ENCODE assay signal across 26 cellular contexts in the genomic region with DNA sequence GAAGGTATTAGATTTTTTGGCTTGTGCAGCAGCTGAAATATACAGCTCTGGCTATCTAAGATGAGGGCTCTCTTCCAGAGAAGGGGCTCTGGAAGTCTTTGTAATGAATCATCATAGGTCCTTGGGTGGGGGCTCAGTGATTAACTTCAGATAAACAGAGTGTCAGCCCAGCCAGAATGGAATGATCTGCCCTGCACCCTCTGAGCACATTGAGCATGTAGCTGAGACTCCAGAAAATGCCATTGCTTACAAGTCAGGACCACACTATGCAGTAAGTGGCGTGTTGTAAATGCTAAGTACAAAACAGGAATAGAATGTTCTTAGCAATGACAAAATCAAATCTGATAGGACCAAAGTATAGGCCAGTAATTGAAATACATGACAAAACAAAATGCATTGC.
A peak's percentile ranks its signal among the peaks of the same experiment; 100 is the strongest.
DNase-seq lines count a peak whose midpoint lies in the region; ATAC-seq, FAIRE-seq and TF ChIP-seq lines count a peak whose summit lies in the region.
"Had no signal": no experiment of that assay in that cellular context is flagged by ENCODE, and none has a peak within 500 bp of the region (broad histone marks: within the 10 kb centered on the region; RNA-seq: fewer than 3 reads in every experiment).

No MANE protein-coding gene starts in this region.

- no peak overlapping the region for H3K4me3 Mint-ChIP-seq in GM23338
- H3K4me3 Mint-ChIP-seq: HFFc6 had no signal

- H3K9me3 ChIP-seq in mesodermal cell (ENCODE audit: control insufficient read depth, low read length) (no peaks in the 10 kb centered on the region), small intestine (ENCODE audit: control insufficient read depth, low read depth) (no peaks in the 10 kb centered on the region)

- no peaks in the 10 kb centered on the region for H3K9me3 Mint-ChIP-seq in GM23338

- no peaks in the 10 kb centered on the region; the same call in 2 of the 3 replicates for H3K4me1 Mint-ChIP-seq in GM23338

- WGBS in mesodermal cell (ENCODE audit: insufficient coverage in 2 of 2), 2 experiments = 67% methylated on average over 1 of the region's 1 CpG; no CpG with 5 or more reads in 1 of the 2 experiments
- WGBS in small intestine, 3 donors = 59 to 72% (median 61%) methylated on average over 1 of the region's 1 CpG

- H3K27me3 ChIP-seq in GM23338 (ENCODE audit: insufficient read depth) (no peaks in the 10 kb centered on the region), small intestine (ENCODE audit: control insufficient read depth in 2 of 2, insufficient read depth in 2 of 2, low read length in 2 of 2) (no peaks in the 10 kb centered on the region)

- H3K27ac ChIP-seq in GM23338 (ENCODE audit: low read depth) (no peak overlapping the region), mesodermal cell (ENCODE audit: low read depth, low read length, severe bottlenecking) (peak overlapping the region; percentile 24), caudate nucleus (ENCODE audit: low read depth, low read length) (no peak overlapping the region), small intestine (ENCODE audit: low read depth in 1 of 2, low read length in 1 of 2) (no peak overlapping the region)
- H3K27ac ChIP-seq: C4-2B, HL-60, PC-9 had no signal

- no peaks in the 10 kb centered on the region for H3K36me3 ChIP-seq in GM23338 (ENCODE audit: insufficient read depth)
- H3K36me3 ChIP-seq in mesodermal cell (ENCODE audit: control insufficient read depth, insufficient read depth, low read length) = no peaks in the 10 kb centered on the region
- H3K36me3 ChIP-seq in small intestine (ENCODE audit: control insufficient read depth in 2 of 2, insufficient read depth in 2 of 2, low read length in 2 of 2) = no peaks in the 10 kb centered on the region

- TF ChIP-seq CTCF in GM23338 (conservative IDR thresholded peaks at IDR 0.05; ENCODE audit: low read depth in 2 of 2) = no peak
- TF ChIP-seq CTCF in fibroblast of pulmonary artery (IDR thresholded peaks at IDR 0.05; ENCODE audit: low read length, missing control alignments) = no peak

- H3K9me2 ChIP-seq in GM23338 (ENCODE audit: insufficient read depth) = no peaks in the 10 kb centered on the region

- no peaks in the 10 kb centered on the region for H3K36me3 Mint-ChIP-seq in GM23338 (ENCODE audit: low read depth)

- H3K79me2 ChIP-seq in GM23338 (replicated peaks; ENCODE audit: insufficient read depth) = no peaks in the 10 kb centered on the region

- no peaks in the 10 kb centered on the region for H3F3A ChIP-seq in GM23338 (replicated peaks; ENCODE audit: low read depth)

- ATAC-seq in GM23338 (no peak), GM21423 (IDR thresholded peaks at IDR 0.05; ENCODE audit: unreplicated experiment) (no peak)

- H3K27me3 Mint-ChIP-seq in GM23338 (ENCODE audit: insufficient read depth, low read depth, poor library complexity) = no peaks in the 10 kb centered on the region

- FAIRE-seq in small intestine (lab: Jason Lieb, UNC) = no peak
- FAIRE-seq: A204.1, GM19239, H54 had no signal

- no peak overlapping the region for H3K4me2 ChIP-seq in GM23338
- H3K4me2 ChIP-seq: PC-9 had no signal

- H2AFZ ChIP-seq in GM23338 = 0 out of 2 replicates have a peak overlapping the region, but pooled peaks have one; percentile 35
- H2AFZ ChIP-seq: PC-9 had no signal

- no peak overlapping the region for H3K27ac Mint-ChIP-seq in GM23338
- H3K27ac Mint-ChIP-seq: HFFc6 had no signal

- H3K4me1 ChIP-seq in GM23338 (ENCODE audit: insufficient read depth) (no peaks in the 10 kb centered on the region), mesodermal cell (ENCODE audit: control insufficient read depth, insufficient read depth, low read length, poor library complexity, severe bottlenecking) (peaks cover 21% of the 10 kb centered on the region), small intestine (ENCODE audit: control insufficient read depth in 2 of 2, insufficient read depth in 1 of 2, low read depth in 1 of 2, low read length in 1 of 2) (no peaks in the 10 kb centered on the region)

- H3K4me3 ChIP-seq in GM23338 = no peak overlapping the region
- H3K4me3 ChIP-seq in fibroblast of pulmonary artery (replicated peaks; ENCODE audit: low read depth, low read length) = no peak overlapping the region
- no peak overlapping the region for H3K4me3 ChIP-seq in mesodermal cell (ENCODE audit: extremely low read depth, insufficient read depth, low read length, poor library complexity, severe bottlenecking)
- H3K4me3 ChIP-seq in small intestine (ENCODE audit: low read depth in 1 of 2, low read length in 2 of 2) = no peak overlapping the region
- H3K4me3 ChIP-seq: PC-9 had no signal

- DNase-seq in GM23338 (ENCODE audit: low spot score) (no peak), amniotic epithelial cell (ENCODE audit: low read depth) (peak; percentile 43), fibroblast of pulmonary artery (ENCODE audit: low read depth) (peak; percentile 18), caudate nucleus (lab: John Stamatoyannopoulos, UW) (no peak), small intestine (no peak), medulla oblongata (ENCODE audit: extremely low spot score) (no peak)
- DNase-seq: DMS53, GF-D8, HFFc6, KBM-7, NCI-H1092 treated with DMSO at 0.1 percent for 48 hours, NCI-H1436 treated with DMSO at 0.1 percent for 48 hours, NCI-H2029, NCI-H2227 treated with DMSO at 0.1 percent for 48 hours, NCI-H510A, NCI-H748 treated with DMSO at 0.1 percent for 48 hours, PC-9, RPMI8226, SHP77 had no signal

- H4K20me1 ChIP-seq in GM23338 (replicated peaks; ENCODE audit: insufficient read depth) = no peaks in the 10 kb centered on the region

TF ChIP-seq in GM23338, 12 proteins besides CTCF, POLR2A, EP300 and RAD21 (continues in another document):
- no peak for TF ChIP-seq ZNF331 (CRISPR knock-in tag; IDR thresholded peaks at IDR 0.05; ENCODE audit: low read depth)
- no peak for TF ChIP-seq POLR2AphosphoS5 (IDR thresholded peaks at IDR 0.05; ENCODE audit: low read depth)
- TF ChIP-seq ZNF114 (CRISPR knock-in tag; IDR thresholded peaks at IDR 0.05) = no peak
- TF ChIP-seq STAT1 (IDR thresholded peaks at IDR 0.05; ENCODE audit: unreplicated experiment) = no peak
- TF ChIP-seq NANOG (IDR thresholded peaks at IDR 0.05; ENCODE audit: borderline replicate concordance) = no peak
- no peak for TF ChIP-seq EZH2 (IDR thresholded peaks at IDR 0.05; ENCODE audit: low read depth, unreplicated experiment)
- TF ChIP-seq, protein P1, sequence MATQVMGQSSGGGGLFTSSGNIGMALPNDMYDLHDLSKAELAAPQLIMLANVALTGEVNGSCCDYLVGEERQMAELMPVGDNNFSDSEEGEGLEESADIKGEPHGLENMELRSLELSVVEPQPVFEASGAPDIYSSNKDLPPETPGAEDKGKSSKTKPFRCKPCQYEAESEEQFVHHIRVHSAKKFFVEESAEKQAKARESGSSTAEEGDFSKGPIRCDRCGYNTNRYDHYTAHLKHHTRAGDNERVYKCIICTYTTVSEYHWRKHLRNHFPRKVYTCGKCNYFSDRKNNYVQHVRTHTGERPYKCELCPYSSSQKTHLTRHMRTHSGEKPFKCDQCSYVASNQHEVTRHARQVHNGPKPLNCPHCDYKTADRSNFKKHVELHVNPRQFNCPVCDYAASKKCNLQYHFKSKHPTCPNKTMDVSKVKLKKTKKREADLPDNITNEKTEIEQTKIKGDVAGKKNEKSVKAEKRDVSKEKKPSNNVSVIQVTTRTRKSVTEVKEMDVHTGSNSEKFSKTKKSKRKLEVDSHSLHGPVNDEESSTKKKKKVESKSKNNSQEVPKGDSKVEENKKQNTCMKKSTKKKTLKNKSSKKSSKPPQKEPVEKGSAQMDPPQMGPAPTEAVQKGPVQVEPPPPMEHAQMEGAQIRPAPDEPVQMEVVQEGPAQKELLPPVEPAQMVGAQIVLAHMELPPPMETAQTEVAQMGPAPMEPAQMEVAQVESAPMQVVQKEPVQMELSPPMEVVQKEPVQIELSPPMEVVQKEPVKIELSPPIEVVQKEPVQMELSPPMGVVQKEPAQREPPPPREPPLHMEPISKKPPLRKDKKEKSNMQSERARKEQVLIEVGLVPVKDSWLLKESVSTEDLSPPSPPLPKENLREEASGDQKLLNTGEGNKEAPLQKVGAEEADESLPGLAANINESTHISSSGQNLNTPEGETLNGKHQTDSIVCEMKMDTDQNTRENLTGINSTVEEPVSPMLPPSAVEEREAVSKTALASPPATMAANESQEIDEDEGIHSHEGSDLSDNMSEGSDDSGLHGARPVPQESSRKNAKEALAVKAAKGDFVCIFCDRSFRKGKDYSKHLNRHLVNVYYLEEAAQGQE (IDR thresholded peaks at IDR 0.05; ENCODE audit: unreplicated experiment) = no peak
- no peak for TF ChIP-seq EZH2phosphoT487 (IDR thresholded peaks at IDR 0.05; ENCODE audit: unreplicated experiment)
- TF ChIP-seq, protein P2, sequence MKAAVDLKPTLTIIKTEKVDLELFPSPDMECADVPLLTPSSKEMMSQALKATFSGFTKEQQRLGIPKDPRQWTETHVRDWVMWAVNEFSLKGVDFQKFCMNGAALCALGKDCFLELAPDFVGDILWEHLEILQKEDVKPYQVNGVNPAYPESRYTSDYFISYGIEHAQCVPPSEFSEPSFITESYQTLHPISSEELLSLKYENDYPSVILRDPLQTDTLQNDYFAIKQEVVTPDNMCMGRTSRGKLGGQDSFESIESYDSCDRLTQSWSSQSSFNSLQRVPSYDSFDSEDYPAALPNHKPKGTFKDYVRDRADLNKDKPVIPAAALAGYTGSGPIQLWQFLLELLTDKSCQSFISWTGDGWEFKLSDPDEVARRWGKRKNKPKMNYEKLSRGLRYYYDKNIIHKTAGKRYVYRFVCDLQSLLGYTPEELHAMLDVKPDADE (IDR thresholded peaks at IDR 0.05) = no peak
- TF ChIP-seq JUNB (IDR thresholded peaks at IDR 0.05; ENCODE audit: unreplicated experiment) = no peak
- no peak for TF ChIP-seq CREB1 (CRISPR knock-in tag; IDR thresholded peaks at IDR 0.05; ENCODE audit: low read depth)

Comparison
In these comparisons a context has a peak if more than half of its experiments do, and no peak if none do; other contexts are left out.
1. DNase-seq: peak in amniotic epithelial cell (single experiment) and fibroblast of pulmonary artery (single experiment); none in GM23338 (single experiment), caudate nucleus (0 of 61), small intestine (single experiment) and medulla oblongata (single experiment).